In the genomic region with DNA sequence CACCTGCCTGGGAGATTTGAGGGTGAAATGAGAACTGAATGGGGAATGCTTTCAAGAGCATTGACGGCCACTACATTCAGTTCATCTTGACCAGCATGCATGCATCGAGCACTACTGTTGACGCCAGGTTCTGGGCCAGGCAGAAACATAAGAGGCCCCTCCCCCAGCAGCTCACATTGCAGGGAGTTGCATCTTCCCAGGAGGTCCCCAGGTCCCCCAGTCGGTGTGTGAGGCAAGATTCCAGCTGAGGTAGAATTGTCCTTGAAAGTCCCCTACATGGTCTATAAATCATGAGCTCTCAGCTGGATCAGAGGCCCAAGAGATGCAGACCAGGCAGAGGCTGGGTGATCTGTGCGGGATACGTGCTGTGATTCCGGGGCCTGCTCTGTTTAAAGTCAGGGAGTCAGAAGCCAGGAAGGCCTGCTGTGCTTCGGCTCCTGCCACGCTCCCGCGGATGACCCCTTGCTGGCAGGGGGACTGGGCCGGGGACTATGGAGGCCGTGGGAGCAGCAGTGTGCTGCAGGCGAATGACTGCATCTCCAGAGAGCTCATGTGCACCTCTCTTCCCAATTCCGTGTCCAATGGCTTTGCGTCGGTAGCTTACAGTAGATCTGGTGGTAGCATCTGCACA, we compare ENCODE assay signal across 18 cellular contexts.
"Had no signal": no experiment of that assay in that cellular context is flagged by ENCODE, and none has a peak within 500 bp of the region (broad histone marks: within the 10 kb centered on the region; RNA-seq: fewer than 3 reads in every experiment).

No MANE protein-coding gene starts in this region.

- H3K4me3 ChIP-seq: body of pancreas, mucosa of descending colon, testis had no signal

- ATAC-seq: activated T-cell treated with anti-CD3 and anti-CD28 coated beads, Interleukin-2, amount 50 U/mL, for 4 hours; body of pancreas; foreskin keratinocyte; mucosa of descending colon; naive thymus-derived CD4-positive, alpha-beta T cell; sciatic nerve; stimulated activated naive CD8-positive, alpha-beta T cell treated with anti-CD3 and anti-CD28 coated beads, Interleukin-15, amount 100 ng/mL, for 72 hours had no signal

- DNase-seq: activated CD4-positive, alpha-beta memory T cell treated with anti-CD3 and anti-CD28 coated beads, Interleukin-2, amount 10 ng/mL, durations not matched to agents 7 days and 5 days; activated CD4-positive, alpha-beta T cell treated with anti-CD3 and anti-CD28 coated beads for 4 hours; activated effector memory CD4-positive, alpha-beta T cell treated with Interleukin-2 at 50 U/mL for 16 hours; activated T-cell treated with anti-CD3 and anti-CD28 coated beads, Interleukin-2, amount 50 U/mL, for 4 hours; amniotic stem cell; body of pancreas; effector CD8-positive, alpha-beta T cell; foreskin keratinocyte; glutamatergic neuron; mammary epithelial cell; naive thymus-derived CD4-positive, alpha-beta T cell; occipital lobe; stimulated activated CD4-positive, alpha-beta T cell treated with anti-CD3 and anti-CD28 coated beads, Interleukin-1b, Interleukin-23, amount 100 ng/mL, for 48 hours; stimulated activated naive CD8-positive, alpha-beta T cell treated with anti-CD3 and anti-CD28 coated beads, Interleukin-15, amount 100 ng/mL, for 72 hours; T-helper 2 cell; testis had no signal

- H3K9me3 ChIP-seq: body of pancreas, mucosa of descending colon, testis had no signal

- H3K27me3 ChIP-seq: body of pancreas, foreskin keratinocyte, testis had no signal

- H3K27ac ChIP-seq: body of pancreas, foreskin keratinocyte, testis had no signal

- H3K4me1 ChIP-seq: body of pancreas, testis had no signal
